In genomic region chr19:50556236-50557008, GRCh38 we compare ENCODE assay signal across 9 cellular contexts. TPM values are rescaled to one million over a fixed set of nuclear protein-coding genes. Genes with fewer than 3 reads are reported as not detected.
DNase-seq lines count a peak whose midpoint lies in the region; ATAC-seq and TF ChIP-seq lines count a peak whose summit lies in the region.
"Had no signal": no experiment of that assay in that cellular context is flagged by ENCODE, and none has a peak within 500 bp of the region (broad histone marks: within the 10 kb centered on the region; RNA-seq: fewer than 3 reads in every experiment).

No MANE protein-coding gene starts in this region.

- TF ChIP-seq CTCF in RWPE2 (IDR thresholded peaks at IDR 0.05; ENCODE audit: poor library complexity, severe bottlenecking) (peak; percentile 87), fibroblast of villous mesenchyme (IDR thresholded peaks at IDR 0.05; ENCODE audit: insufficient read depth, low read depth, low read length) (peak; percentile 80), neural progenitor cell (IDR thresholded peaks at IDR 0.05) (peak; percentile 98), stomach (IDR thresholded peaks at IDR 0.05) (peak in 4 of 7 experiments; percentile 36 to 74 (median 70))

- peak overlapping the region; percentile 80 for H3K4me2 ChIP-seq in neural progenitor cell

- H3K9ac ChIP-seq in neural progenitor cell, result no peak overlapping the region

- H3K4me1 ChIP-seq in RWPE2 (ENCODE audit: insufficient read depth, poor library complexity, severe bottlenecking), result no peaks in the 10 kb centered on the region
- no peaks in the 10 kb centered on the region for H3K4me1 ChIP-seq in neural progenitor cell
- H3K4me1 ChIP-seq in stomach, result peaks cover 8 to 26% (median 20%) of the 10 kb centered on the region in 4 donors

- no peaks in the 10 kb centered on the region for H3K9me3 Mint-ChIP-seq in neural progenitor cell

- peaks cover 66% of the 10 kb centered on the region for H4K20me1 ChIP-seq in neural progenitor cell (ENCODE audit: low read depth)

- no peaks in the 10 kb centered on the region for H3K36me3 ChIP-seq in RWPE2 (ENCODE audit: low read depth)
- no peaks in the 10 kb centered on the region for H3K36me3 ChIP-seq in neural progenitor cell
- H3K36me3 ChIP-seq in stomach, result no peaks in the 10 kb centered on the region

- peaks cover 70% of the 10 kb centered on the region for H3K4me1 Mint-ChIP-seq in neural progenitor cell

- H3K27me3 ChIP-seq in RWPE2 (ENCODE audit: insufficient read depth, poor library complexity, severe bottlenecking) (peaks cover 59% of the 10 kb centered on the region), neural progenitor cell (peaks cover 88% of the 10 kb centered on the region), stomach (peaks cover 0 to 99% (median 53%) of the 10 kb centered on the region in 3 donors)

- peak; percentile 64; the same call in 2 of the 3 replicates for ATAC-seq in RWPE2 (ENCODE audit: low read depth)

- H3K4me3 Mint-ChIP-seq in neural progenitor cell, result peak overlapping the region; percentile 83

- H3F3A ChIP-seq in neural progenitor cell (ENCODE audit: low read depth), result peaks cover 14% of the 10 kb centered on the region

- peak overlapping the region; percentile 60 for H2AFZ ChIP-seq in neural progenitor cell (replicated peaks)

- peaks cover 4% of the 10 kb centered on the region for H3K79me2 ChIP-seq in neural progenitor cell (ENCODE audit: low read depth)

- peak in 13 of 14 donors; percentile 32 to 85 (median 72) for DNase-seq in C1 segment of cervical spinal cord (lab: John Stamatoyannopoulos, UW)
- peak; percentile 11 for DNase-seq in HS-5 (ENCODE audit: low read depth)
- DNase-seq in RWPE2 (ENCODE audit: low spot score), result no peak
- peak; percentile 48 for DNase-seq in activated effector memory CD4-positive, alpha-beta T cell treated with Interleukin-2 at 50 U/mL for 16 hours
- DNase-seq in fibroblast of villous mesenchyme (ENCODE audit: low read depth), result peak; percentile 55
- DNase-seq in neural progenitor cell (ENCODE audit: low spot score), result peak; percentile 95
- DNase-seq in stomach, result peak; percentile 72
- DNase-seq in putamen (ENCODE audit: low spot score), result no peak

- intact Hi-C loops in stomach (cut with DNase I; ENCODE audit: low total_unique reads), result no loop called here

- no peak for TF ChIP-seq EP300 in stomach (IDR thresholded peaks at IDR 0.05)

- H3K36me3 Mint-ChIP-seq in neural progenitor cell, result peaks cover 2% of the 10 kb centered on the region

- no peak overlapping the region for H3K27ac ChIP-seq in RWPE2 (ENCODE audit: poor library complexity, severe bottlenecking)
- no peak overlapping the region for H3K27ac ChIP-seq in neural progenitor cell
- peak overlapping the region in 1 of 5 donors; percentile 29 for H3K27ac ChIP-seq in stomach

- TF ChIP-seq POLR2A in stomach (IDR thresholded peaks at IDR 0.05), result no peak

- H3K4me3 ChIP-seq in RWPE2 (ENCODE audit: severe bottlenecking), result peak overlapping the region; percentile 20
- peak overlapping the region; percentile 57 for H3K4me3 ChIP-seq in fibroblast of villous mesenchyme (ENCODE audit: low read depth, low read length)
- H3K4me3 ChIP-seq in neural progenitor cell, result peak overlapping the region; percentile 53
- H3K4me3 ChIP-seq in stomach, result peak overlapping the region; percentile 32 to 53 (median 42)

- 0 to 2% (median 1%) methylated on average over 34 to 42 of the region's 42 CpGs for WGBS in stomach, 5 donors

- peaks cover 5% of the 10 kb centered on the region for H3K27me3 Mint-ChIP-seq in neural progenitor cell (ENCODE audit: insufficient read depth, low read depth)

- H3K9me3 ChIP-seq in RWPE2 (ENCODE audit: severe bottlenecking) (no peaks in the 10 kb centered on the region), neural progenitor cell (ENCODE audit: low read depth) (no peaks in the 10 kb centered on the region), stomach (no peaks in the 10 kb centered on the region)

- H3K27ac Mint-ChIP-seq in neural progenitor cell, result peak overlapping the region; percentile 98

RNA-seq across cellular contexts. Expression of gene LRRC4B, which starts 11.8 kb away (rescaled TPM):
- total RNA-seq in fibroblast of villous mesenchyme (under 0.01 TPM in 1 of 2 replicates, not detected in the other), neural progenitor cell (ENCODE audit: low replicate concordance) (12.0 and 54.6 TPM in 2 replicates), stomach (1 to 10 TPM in 3 of 5 donors, under 1 TPM in 1, not detected in 1; 0.45 to 4.4 (median 2.2) TPM)
- polyA plus RNA-seq in stomach, result 1 to 10 TPM; 1.2 to 1.5 (median 1.5) TPM
- total RNA-seq: T-helper 1 cell treated with Interleukin-12 subunit alpha and Interleukin-12 subunit beta and Interleukin-4 antibody, amounts not matched to agents 30 ng/mL and 1 ng/mL, for 36 hours had no signal

RNA-seq across cellular contexts. Expression of gene ASPDH, which starts 42.7 kb away (rescaled TPM):
- total RNA-seq in fibroblast of villous mesenchyme (not detected in 2 replicates), neural progenitor cell (ENCODE audit: low replicate concordance) (not detected in 2 replicates), stomach (not detected)
- not detected for polyA plus RNA-seq in stomach
- total RNA-seq: T-helper 1 cell treated with Interleukin-12 subunit alpha and Interleukin-12 subunit beta and Interleukin-4 antibody, amounts not matched to agents 30 ng/mL and 1 ng/mL, for 36 hours had no signal

RNA-seq across cellular contexts. Expression of gene JOSD2, which starts 45.4 kb away (rescaled TPM):
- 22.9 and 30.0 TPM in 2 replicates for total RNA-seq in fibroblast of villous mesenchyme
- 1.7 and 2.4 TPM in 2 replicates for total RNA-seq in neural progenitor cell (ENCODE audit: low replicate concordance)
- 10 to 100 TPM in 3 of 5 donors, 1 to 10 TPM in 1, not detected in 1; 9.9 to 61.0 (median 14.5) TPM for total RNA-seq in stomach
- polyA plus RNA-seq in stomach, result 10 to 100 TPM; 68.4 to 79.4 (median 68.5) TPM

Comparison
In these comparisons a context has a peak if more than half of its experiments do, and no peak if none do; other contexts are left out.
1. DNase-seq: peak in C1 segment of cervical spinal cord (13 of 14), HS-5 (single experiment), activated effector memory CD4-positive, alpha-beta T cell treated with Interleukin-2 at 50 U/mL for 16 hours (single experiment), fibroblast of villous mesenchyme (single experiment), neural progenitor cell (single experiment) and stomach (single experiment); none in RWPE2 (single experiment) and putamen (single experiment).
2. Peak in every context shown above with its lines, with median percentiles within 50 percentile points of each other: H3K4me3 ChIP-seq and CTCF ChIP-seq.